ENCODE assay signal across 10 cellular contexts in the genomic region with DNA sequence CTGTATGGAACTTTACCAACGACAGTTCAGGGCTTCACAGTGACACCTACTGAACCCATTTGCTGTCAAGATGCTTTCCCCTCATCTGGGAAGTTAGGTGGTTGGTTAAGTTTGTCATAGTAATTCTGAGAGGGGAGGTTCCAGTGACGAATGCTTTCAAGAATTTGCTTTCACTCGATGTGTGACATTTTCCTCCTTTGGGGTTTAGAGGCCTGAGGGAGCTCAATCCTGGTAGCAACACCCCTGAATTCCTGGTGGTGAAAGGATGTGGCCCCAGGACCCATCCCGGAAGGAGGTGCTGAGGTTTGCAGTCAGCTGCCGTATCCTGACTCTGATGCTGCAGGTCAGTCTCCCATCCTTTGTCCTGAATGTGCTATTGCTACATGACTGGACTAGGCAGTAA. TPM values are rescaled to one million over a fixed set of nuclear protein-coding genes. Genes with fewer than 3 reads are reported as not detected.
A peak's percentile ranks its signal among the peaks of the same experiment; 100 is the strongest.
DNase-seq lines count a peak whose midpoint lies in the region; ATAC-seq and TF ChIP-seq lines count a peak whose summit lies in the region.
"Had no signal": no experiment of that assay in that cellular context is flagged by ENCODE, and none has a peak within 500 bp of the region (broad histone marks: within the 10 kb centered on the region; RNA-seq: fewer than 3 reads in every experiment).

No MANE protein-coding gene starts in this region.

- no peaks in the 10 kb centered on the region for H3K27me3 ChIP-seq in CD4-positive, alpha-beta T cell (ENCODE audit: control insufficient read depth, insufficient read depth, low read length)
- H3K27me3 ChIP-seq in suprapubic skin = no peaks in the 10 kb centered on the region

- H3K4me1 Mint-ChIP-seq in CD4-positive, alpha-beta T cell (ENCODE audit: low read depth) = peaks cover 47% of the 10 kb centered on the region
- H3K4me1 Mint-ChIP-seq in T-helper 17 cell = peaks cover 63% of the 10 kb centered on the region

- DNase-seq in CD4-positive, alpha-beta T cell = no peak
- DNase-seq in GM10248 (ENCODE audit: extremely low spot score) (peak; percentile 64), T-helper 17 cell (no peak), glomerular visceral epithelial cell (ENCODE audit: extremely low spot score) (peak; percentile 47), hippocampal formation (lab: John Stamatoyannopoulos, UW) (no peak), cerebellar cortex (ENCODE audit: low spot score) (no peak), suprapubic skin (ENCODE audit: low spot score in 2 of 2) (no peak)
- DNase-seq: central memory CD4-positive, alpha-beta T cell had no signal

- peaks cover 65% of the 10 kb centered on the region for H3K36me3 Mint-ChIP-seq in CD4-positive, alpha-beta T cell (ENCODE audit: low read depth)
- peaks cover 8% of the 10 kb centered on the region for H3K36me3 Mint-ChIP-seq in T-helper 17 cell (ENCODE audit: low read depth)

- no peaks in the 10 kb centered on the region for H3K9me3 ChIP-seq in CD4-positive, alpha-beta T cell (ENCODE audit: control insufficient read depth, low read length)
- H3K9me3 ChIP-seq in T-helper 17 cell (ENCODE audit: control insufficient read depth, low read length, poor library complexity, severe bottlenecking) (no peaks in the 10 kb centered on the region), suprapubic skin (no peaks in the 10 kb centered on the region)

- H3K4me3 Mint-ChIP-seq in CD4-positive, alpha-beta T cell = peak overlapping the region; percentile 31
- peak overlapping the region; percentile 45 for H3K4me3 Mint-ChIP-seq in T-helper 17 cell

- no peak for TF ChIP-seq POLR2A in suprapubic skin (IDR thresholded peaks at IDR 0.05)

- peaks cover 23% of the 10 kb centered on the region for H3K36me3 ChIP-seq in suprapubic skin

- no peak for ATAC-seq in CD4-positive, alpha-beta T cell (ENCODE audit: poor library complexity)
- ATAC-seq in T-helper 17 cell (no peak), HG02678 (IDR thresholded peaks at IDR 0.05; ENCODE audit: unreplicated experiment) (no peak)

- 41% methylated on average over 3 of the region's 5 CpGs for WGBS in suprapubic skin

- H3K4me3 ChIP-seq in suprapubic skin = no peak overlapping the region

- peak overlapping the region; percentile 96 for H3K27ac Mint-ChIP-seq in CD4-positive, alpha-beta T cell
- H3K27ac Mint-ChIP-seq in T-helper 17 cell = peak overlapping the region; percentile 100

- no peak for TF ChIP-seq CTCF in CD4-positive, alpha-beta T cell (IDR thresholded peaks at IDR 0.05)
- TF ChIP-seq CTCF in GM10248 (IDR thresholded peaks at IDR 0.05; ENCODE audit: control extremely low read depth, extremely low read depth, low read depth, missing control alignments) (no peak), suprapubic skin (IDR thresholded peaks at IDR 0.05) (no peak)

- no peak overlapping the region for H3K27ac ChIP-seq in CD4-positive, alpha-beta T cell (ENCODE audit: low read depth, low read length)
- no peak overlapping the region for H3K27ac ChIP-seq in suprapubic skin
- H3K27ac ChIP-seq: epithelial cell of prostate had no signal

- CTCF ChIA-PET in CD4-positive, alpha-beta T cell (lab: Charles Lee) = interaction anchor here (0.8 to 4.8 kb wide), 9 partner anchors 9 to 290 kb away, joined by 3 to 80 read pairs (median 4); a partner anchor contains a TSS
- CTCF ChIA-PET in GM10248 (lab: Yijun Ruan, JAX) = interaction anchor here (0.8 to 9.7 kb wide), 24 partner anchors 9 to 290 kb away, joined by 3 to 257 read pairs (median 10); no protein-coding TSS in a partner anchor

- no peaks in the 10 kb centered on the region for H3K9me3 Mint-ChIP-seq in CD4-positive, alpha-beta T cell

- intact Hi-C loops in CD4-positive, alpha-beta T cell (cut with DNase I, micrococcal nuclease) = no loop called here

- POLR2A ChIA-PET in CD4-positive, alpha-beta T cell (lab: Charles Lee) = interaction anchor here (0.6 to 8.3 kb wide), 7 partner anchors 9 to 192 kb away, joined by 3 to 346 read pairs (median 15); a partner anchor contains a TSS
- POLR2A ChIA-PET in GM10248 (lab: Yijun Ruan, JAX) = interaction anchor here (0.9 to 1.1 kb wide), 2 partner anchors 75 to 208 kb away, joined by 3 read pairs; no protein-coding TSS in a partner anchor

- H3K27me3 Mint-ChIP-seq in CD4-positive, alpha-beta T cell = no peaks in the 10 kb centered on the region
- no peaks in the 10 kb centered on the region for H3K27me3 Mint-ChIP-seq in T-helper 17 cell

- TF ChIP-seq EP300 in suprapubic skin (IDR thresholded peaks at IDR 0.05) = no peak

- H3K4me1 ChIP-seq in suprapubic skin = peaks cover 28% of the 10 kb centered on the region

RNA-seq across cellular contexts. Expression of a gene that starts 2.8 kb away (rescaled TPM):
- total RNA-seq in CD4-positive, alpha-beta T cell = 1 to 10 TPM; 3.8 to 4.7 TPM
- total RNA-seq in T-helper 17 cell (10 to 100 TPM; 12.0 to 14.3 TPM), suprapubic skin (10 to 100 TPM; 15.9 to 31.5 (median 25.6) TPM)

RNA-seq across cellular contexts. Expression of a gene that starts 35.9 kb away (rescaled TPM):
- 10 to 100 TPM; 46.2 to 48.0 TPM for total RNA-seq in CD4-positive, alpha-beta T cell
- total RNA-seq in T-helper 17 cell = 10 to 100 TPM; 70.2 to 71.2 TPM
- 10 to 100 TPM; 23.7 to 38.5 (median 31.4) TPM for total RNA-seq in suprapubic skin

Comparison
In these comparisons a context has a peak if more than half of its experiments do, and no peak if none do; other contexts are left out.
1. DNase-seq: peak in GM10248 (single experiment) and glomerular visceral epithelial cell (single experiment); none in CD4-positive, alpha-beta T cell (0 of 10), T-helper 17 cell (0 of 3), hippocampal formation (0 of 2), cerebellar cortex (single experiment) and suprapubic skin (0 of 2).